In the genomic region with DNA sequence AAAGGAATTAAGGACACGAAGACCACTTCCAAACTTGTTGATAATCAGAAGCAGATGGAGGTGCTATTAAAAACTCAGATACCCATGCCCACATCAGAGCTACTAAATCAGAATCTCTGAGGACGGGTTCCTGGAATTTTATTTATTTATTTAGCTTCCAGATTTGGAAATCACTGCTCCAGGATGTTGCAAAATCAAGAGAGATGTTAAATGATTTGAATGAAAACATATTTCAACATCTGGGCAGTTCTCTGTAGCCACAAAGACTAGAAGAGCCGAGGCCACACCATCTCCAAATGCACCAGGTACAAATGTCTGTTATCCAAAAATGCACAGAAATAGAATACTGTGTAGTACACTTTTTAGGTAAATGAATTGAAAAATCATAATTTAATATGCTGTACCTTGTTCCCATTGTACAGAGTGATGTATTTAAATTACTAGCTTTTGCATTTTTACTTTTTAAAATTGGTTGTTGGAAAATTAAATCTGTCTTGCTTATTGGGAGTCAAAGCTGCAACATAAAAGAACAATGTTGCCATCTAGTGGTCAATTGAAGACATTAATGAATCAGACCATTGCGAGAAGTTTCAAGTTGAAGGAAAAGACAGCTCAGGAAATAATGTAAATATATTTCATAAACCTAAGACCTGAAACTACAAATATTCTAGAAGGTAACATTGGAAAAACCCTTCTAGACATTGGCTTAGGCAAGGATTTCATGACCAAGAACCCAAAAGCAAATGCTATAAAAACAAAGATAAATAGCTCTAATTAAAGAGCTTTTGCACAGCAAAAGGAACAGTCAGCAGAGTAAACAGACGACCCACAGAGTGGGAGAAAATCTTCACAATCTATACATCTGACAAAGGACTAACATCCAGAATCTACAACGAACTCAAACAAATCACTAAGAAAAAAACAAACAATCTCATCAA, we compare ENCODE assay signal across 8 cellular contexts.
A peak's percentile ranks its signal among the peaks of the same experiment; 100 is the strongest.
DNase-seq lines count a peak whose midpoint lies in the region; ATAC-seq and TF ChIP-seq lines count a peak whose summit lies in the region.

No MANE protein-coding gene starts in this region.

- H3K9me3 ChIP-seq in PC-3 (ENCODE audit: low read length), result no peaks in the 10 kb centered on the region

- CTCF ChIA-PET in PC-3 (lab: Charles Lee), result interaction anchor here (0.6 to 2.4 kb wide), 5 partner anchors 60 to 911 kb away, joined by 3 to 29 read pairs (median 4); no protein-coding TSS in a partner anchor
- CTCF ChIA-PET in T-cell (lab: Charles Lee), result interaction anchor here (0.5 to 4.2 kb wide), 26 partner anchors 11 to 1285 kb away, joined by 3 to 56 read pairs (median 6); no protein-coding TSS in a partner anchor

- no peak overlapping the region for H3K4me3 ChIP-seq in PC-3 (ENCODE audit: low read length)
- no peak overlapping the region for H3K4me3 ChIP-seq in epithelial cell of esophagus (ENCODE audit: low read length)

- no peaks in the 10 kb centered on the region for H3K36me3 ChIP-seq in PC-3 (ENCODE audit: low read depth, low read length)

- POLR2A ChIA-PET in PC-3 (lab: Charles Lee; ENCODE audit: unreplicated experiment), result interaction anchor here (0.7 kb wide), 1 partner anchor 151 kb away, joined by 3 read pairs; no protein-coding TSS in a partner anchor
- POLR2A ChIA-PET in T-cell (lab: Charles Lee), result no interaction called here

- no peaks in the 10 kb centered on the region for H3K27me3 Mint-ChIP-seq in nephron progenitor cell (ENCODE audit: low read depth, poor library complexity)
- peaks cover 10 to 24% of the 10 kb centered on the region in 2 donors for H3K27me3 Mint-ChIP-seq in T-cell

- no peaks in the 10 kb centered on the region for H4K20me1 ChIP-seq in PC-3 (ENCODE audit: low read length)

- H3K27ac Mint-ChIP-seq in nephron progenitor cell (no peak overlapping the region), T-cell (no peak overlapping the region)

- H3K36me3 Mint-ChIP-seq in nephron progenitor cell (ENCODE audit: low read depth) (no peaks in the 10 kb centered on the region), T-cell (no peaks in the 10 kb centered on the region)

- BruUV-seq in PC-3 (replicated peaks; lab: Mats Ljungman, UMichigan), result no TSS peak

- TF ChIP-seq CTCF in PC-3 (conservative IDR thresholded peaks at IDR 0.05; ENCODE audit: low read depth, low read length) (peak; percentile 69), epithelial cell of esophagus (IDR thresholded peaks at IDR 0.05; ENCODE audit: insufficient read depth, low read depth, low read length, missing control alignments) (peak; percentile 39), nephron progenitor cell (IDR thresholded peaks at IDR 0.05) (peak; percentile 73)

- peaks cover 7% of the 10 kb centered on the region; the same call in 1 of the 2 replicates for H3K4me1 ChIP-seq in PC-3 (ENCODE audit: insufficient read depth, low read length)

- no peak overlapping the region for H3K4me2 ChIP-seq in PC-3 (ENCODE audit: low read length)

- H2AFZ ChIP-seq in PC-3 (ENCODE audit: low read length), result no peak overlapping the region

- H3K4me3 Mint-ChIP-seq in nephron progenitor cell, result no peak overlapping the region
- no peak overlapping the region for H3K4me3 Mint-ChIP-seq in T-cell

- no peaks in the 10 kb centered on the region for H3K9me2 ChIP-seq in PC-3 (replicated peaks; ENCODE audit: low read length)

- no peaks in the 10 kb centered on the region for H3K9me3 Mint-ChIP-seq in nephron progenitor cell
- H3K9me3 Mint-ChIP-seq in T-cell, result no peaks in the 10 kb centered on the region

- H3K79me2 ChIP-seq in PC-3 (ENCODE audit: low read length), result no peaks in the 10 kb centered on the region

- no peak overlapping the region for H3K27ac ChIP-seq in PC-3 (ENCODE audit: low read length)

- ATAC-seq in HG02970 (IDR thresholded peaks at IDR 0.05; ENCODE audit: low FRiP score, unreplicated experiment) (peak; percentile 71), PC-3 (peak; percentile 56), T-cell (replicated peaks in 1 of 4) (no peak)

- intact Hi-C loops in PC-3 (cut with micrococcal nuclease), result loop anchor here (1.0 to 10.0 kb wide), 2 partner anchors 78 to 1372 kb away; no protein-coding TSS in a partner anchor

- no peak overlapping the region for H3K9ac ChIP-seq in PC-3 (ENCODE audit: low read length)

- H3K4me1 Mint-ChIP-seq in nephron progenitor cell (peaks cover 3% of the 10 kb centered on the region), T-cell (no peaks in the 10 kb centered on the region)

- DNase-seq in NCI-H510A treated with DMSO at 0.1 percent for 48 hours (lab: John Stamatoyannopoulos, UW), result peak; percentile 69
- DNase-seq in NCI-H510A (lab: John Stamatoyannopoulos, UW), result no peak
- DNase-seq in PC-3, result peak; percentile 64
- peak; percentile 62 for DNase-seq in epithelial cell of esophagus (ENCODE audit: low read depth)
- no peak for DNase-seq in nephron progenitor cell
- DNase-seq in middle frontal gyrus (ENCODE audit: extremely low spot score, low spot score), result no peak
- no peak for DNase-seq in T-cell

- no peaks in the 10 kb centered on the region for H3F3A ChIP-seq in PC-3 (ENCODE audit: low read length, unreplicated experiment)

- H3K27me3 ChIP-seq in PC-3 (ENCODE audit: low read length), result no peaks in the 10 kb centered on the region

Comparison
In these comparisons a context has a peak if more than half of its experiments do, and no peak if none do; other contexts are left out.
1. DNase-seq: peak in NCI-H510A treated with DMSO at 0.1 percent for 48 hours (single experiment), PC-3 (single experiment) and epithelial cell of esophagus (single experiment); none in NCI-H510A (single experiment), nephron progenitor cell (single experiment), middle frontal gyrus (single experiment) and T-cell (0 of 34).
2. ATAC-seq: peak in HG02970 (single experiment) and PC-3 (single experiment); none in T-cell (0 of 4).
3. Peak in every context shown above with its lines, with median percentiles within 50 percentile points of each other: CTCF ChIP-seq.